ENCODE assay signal across 20 cellular contexts in the genomic region with DNA sequence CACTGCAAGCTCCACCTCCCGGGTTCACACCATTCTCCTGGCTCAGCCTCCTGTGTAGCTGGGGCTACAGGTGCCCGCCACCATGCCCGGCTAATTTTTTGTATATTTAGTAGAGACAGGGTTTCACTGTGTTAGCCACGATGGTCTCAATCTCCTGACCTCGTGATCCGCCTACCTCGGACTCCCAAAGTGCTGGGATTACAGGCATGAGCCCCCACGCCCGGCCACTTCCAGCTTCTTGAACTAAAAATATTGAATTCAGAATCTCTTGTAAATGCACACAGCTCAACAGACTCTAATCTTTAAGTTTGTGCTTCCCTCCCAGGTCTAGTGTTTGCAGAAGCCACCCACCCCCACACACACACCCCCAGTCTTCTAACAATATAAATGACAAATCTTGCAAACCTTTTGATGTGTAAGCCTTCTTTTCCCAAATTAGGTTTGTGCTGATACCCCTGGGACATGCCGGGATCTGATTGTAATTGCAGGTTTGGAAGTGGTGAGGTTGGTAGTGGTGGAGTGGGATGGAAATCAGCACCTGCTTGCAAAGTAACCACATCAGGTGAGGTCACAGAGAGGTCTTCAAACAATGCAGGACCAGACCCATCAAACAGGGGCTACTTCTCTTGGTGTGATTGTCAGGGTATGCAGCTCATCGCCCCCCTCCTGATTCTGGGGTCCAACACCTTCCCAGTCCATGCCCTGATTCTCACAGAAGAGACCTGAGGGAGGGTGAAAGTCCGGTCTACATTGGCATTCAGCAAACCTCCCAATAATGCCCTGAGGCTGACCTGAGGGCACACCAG.
"Had no signal": no experiment of that assay in that cellular context is flagged by ENCODE, and none has a peak within 500 bp of the region (broad histone marks: within the 10 kb centered on the region; RNA-seq: fewer than 3 reads in every experiment).

No MANE protein-coding gene starts in this region.

- H3K4me2 ChIP-seq: neural progenitor cell, smooth muscle cell had no signal

- H3K36me3 ChIP-seq: brain microvascular endothelial cell, colonic mucosa, gastrocnemius medialis, heart left ventricle, left ventricle myocardium inferior, neural progenitor cell, right lobe of liver had no signal

- H3K27ac ChIP-seq: brain microvascular endothelial cell, colonic mucosa, gastrocnemius medialis, heart left ventricle, left ventricle myocardium inferior, neural progenitor cell, psoas muscle, right lobe of liver had no signal

- H3K4me1 ChIP-seq: colonic mucosa, gastrocnemius medialis, heart left ventricle, left ventricle myocardium inferior, neural progenitor cell, psoas muscle, right lobe of liver had no signal

- H3K9ac ChIP-seq: neural progenitor cell had no signal

- H3K4me3 ChIP-seq: colonic mucosa, gastrocnemius medialis, heart left ventricle, left ventricle myocardium inferior, neural progenitor cell, psoas muscle, right lobe of liver, smooth muscle cell had no signal

- DNase-seq: activated B cell treated with CpG ODN at 0.5 μM for 24 hours; activated CD4-positive, alpha-beta memory T cell treated with anti-CD3 and anti-CD28 coated beads, Interleukin-2, amount 10 ng/mL, durations not matched to agents 7 days and 5 days; activated CD4-positive, alpha-beta T cell treated with anti-CD3 and anti-CD28 coated beads for 4 hours; activated effector memory CD4-positive, alpha-beta T cell treated with Interleukin-2 at 50 U/mL for 16 hours; activated naive CD4-positive, alpha-beta T cell treated with anti-CD3 and anti-CD28 coated beads, Interleukin-2, amount 50 U/mL, for 16 hours; activated T-cell treated with anti-CD3 and anti-CD28 coated beads, Interleukin-2, amount 50 U/mL, for 48 hours; brain microvascular endothelial cell; colonic mucosa; gastrocnemius medialis; left ventricle myocardium inferior; mammary epithelial cell; psoas muscle; stimulated activated CD4-positive, alpha-beta T cell treated with anti-CD3 and anti-CD28 coated beads, Interleukin-4, amount 100 ng/mL, for 24 hours; T-cell had no signal

- H3K9me3 ChIP-seq: colonic mucosa, psoas muscle, right lobe of liver had no signal

- ATAC-seq: esophagus mucosa; gastrocnemius medialis; heart left ventricle; psoas muscle; right lobe of liver; stimulated activated effector memory CD8-positive, alpha-beta T cell treated with anti-CD3 and anti-CD28 coated beads, Interleukin-12 subunit alpha, Interleukin-12 subunit beta, amount 100 ng/mL, for 72 hours; T-cell had no signal

- H3K27me3 ChIP-seq: brain microvascular endothelial cell, colonic mucosa, neural progenitor cell, right lobe of liver had no signal
